19 cellular contexts compared by ENCODE assay signal in genomic region chr10:60376953-60377352, GRCh38.
"Had no signal": no experiment of that assay in that cellular context is flagged by ENCODE, and none has a peak within 500 bp of the region (broad histone marks: within the 10 kb centered on the region; RNA-seq: fewer than 3 reads in every experiment).

No MANE protein-coding gene starts in this region.

- H3K27ac Mint-ChIP-seq: activated naive CD4-positive, alpha-beta T cell treated with anti-CD3 and anti-CD28 coated beads, Interleukin-2, amount 50 U/mL, for 72 hours; memory B cell; nephron progenitor cell; stimulated activated naive B cell treated with anti-CD40 and anti-IgM and Interleukin-4, amounts not matched to agents 10 μg/mL and 1 μg/mL and 100 μg/mL, for 72 hours; T-helper 1 cell treated with Interleukin-12 subunit alpha and Interleukin-12 subunit beta and Interleukin-4 antibody, amounts not matched to agents 30 μg/mL and 1 μg/mL, for 36 hours; WTC11 had no signal

- H3K4me1 ChIP-seq: ascending aorta, colonic mucosa, esophagus squamous epithelium, gastrocnemius medialis, upper lobe of left lung had no signal

- H3K4me3 Mint-ChIP-seq: memory B cell; nephron progenitor cell; stimulated activated naive B cell treated with anti-CD40 and anti-IgM and Interleukin-4, amounts not matched to agents 10 μg/mL and 1 μg/mL and 100 μg/mL, for 72 hours; T-helper 1 cell treated with Interleukin-12 subunit alpha and Interleukin-12 subunit beta and Interleukin-4 antibody, amounts not matched to agents 30 μg/mL and 1 μg/mL, for 36 hours; WTC11 had no signal

- H3K9me3 Mint-ChIP-seq: activated naive CD4-positive, alpha-beta T cell treated with anti-CD3 and anti-CD28 coated beads, Interleukin-2, amount 50 U/mL, for 72 hours; memory B cell; nephron progenitor cell; stimulated activated naive B cell treated with anti-CD40 and anti-IgM and Interleukin-4, amounts not matched to agents 10 μg/mL and 1 μg/mL and 100 μg/mL, for 72 hours; T-helper 1 cell treated with Interleukin-12 subunit alpha and Interleukin-12 subunit beta and Interleukin-4 antibody, amounts not matched to agents 30 μg/mL and 1 μg/mL, for 36 hours; WTC11 had no signal

- DNase-seq: activated T-cell treated with anti-CD3 and anti-CD28 coated beads, Interleukin-2, amount 50 U/mL, for 1 hour; central memory CD4-positive, alpha-beta T cell; colonic mucosa; esophagus squamous epithelium; gastrocnemius medialis; hypothalamus; left cardiac atrium; nephron progenitor cell; stimulated activated CD4-positive, alpha-beta T cell treated with anti-CD3 and anti-CD28 coated beads, Interleukin-2, amount 100 ng/mL, for 48 hours; stimulated activated CD8-positive, alpha-beta memory T cell treated with anti-CD3 and anti-CD28 coated beads, Interleukin-4, amount 100 ng/mL, for 48 hours; stimulated activated naive B cell treated with anti-CD40 and anti-IgM and Interleukin-4, amounts not matched to agents 10 μg/mL and 1 μg/mL and 100 μg/mL, for 72 hours; T1000; upper lobe of left lung had no signal

- H3K27ac ChIP-seq: ascending aorta, colonic mucosa, esophagus squamous epithelium, gastrocnemius medialis, thoracic aorta, upper lobe of left lung had no signal

- H3K4me3 ChIP-seq: ascending aorta, colonic mucosa, esophagus squamous epithelium, gastrocnemius medialis, thoracic aorta, upper lobe of left lung had no signal

- H3K36me3 Mint-ChIP-seq: activated naive CD4-positive, alpha-beta T cell treated with anti-CD3 and anti-CD28 coated beads, Interleukin-2, amount 50 U/mL, for 72 hours; WTC11 had no signal

- ATAC-seq: activated naive CD4-positive, alpha-beta T cell treated with anti-CD3 and anti-CD28 coated beads, Interleukin-2, amount 50 U/mL, for 72 hours; gastrocnemius medialis; left cardiac atrium; stimulated activated naive B cell treated with anti-CD40 and anti-IgM and Interleukin-4, amounts not matched to agents 10 μg/mL and 1 μg/mL and 100 μg/mL, for 72 hours; WTC11 had no signal

- H3K36me3 ChIP-seq: ascending aorta, colonic mucosa, esophagus squamous epithelium, gastrocnemius medialis, thoracic aorta, upper lobe of left lung had no signal

- H3K4me1 Mint-ChIP-seq: nephron progenitor cell had no signal

- H3K27me3 ChIP-seq: ascending aorta, colonic mucosa, esophagus squamous epithelium, gastrocnemius medialis, upper lobe of left lung had no signal
